ENCODE assay signal across 18 cellular contexts in genomic region chr9:114336699-114337395, GRCh38. TPM values are rescaled to one million over a fixed set of nuclear protein-coding genes. Genes with fewer than 3 reads are reported as not detected.
"Had no signal": no experiment of that assay in that cellular context is flagged by ENCODE, and none has a peak within 500 bp of the region (broad histone marks: within the 10 kb centered on the region; RNA-seq: fewer than 3 reads in every experiment).

No MANE protein-coding gene starts in this region.

- H3K27me3 ChIP-seq: neural progenitor cell, ovary, right lobe of liver, tibial nerve, vagina had no signal

- H3K27ac Mint-ChIP-seq: neural progenitor cell had no signal

- H3K4me3 Mint-ChIP-seq: neural progenitor cell had no signal

- H3K9me3 ChIP-seq: ovary, right lobe of liver, tibial nerve, vagina had no signal

- DNase-seq: activated CD4-positive, alpha-beta T cell treated with anti-CD3 and anti-CD28 coated beads, Interleukin-2, amount 50 U/mL, for 48 hours; dermis blood vessel endothelial cell; effector memory CD8-positive, alpha-beta T cell; foreskin melanocyte; mesendoderm; ovary; right lobe of liver; T-helper 9 cell had no signal

- H3K27me3 Mint-ChIP-seq: effector memory CD8-positive, alpha-beta T cell had no signal

- H3K4me1 Mint-ChIP-seq: neural progenitor cell had no signal

- H3K4me1 ChIP-seq: neural progenitor cell, right lobe of liver, tibial nerve, vagina had no signal

- ATAC-seq: effector memory CD8-positive, alpha-beta T cell; right lobe of liver had no signal

- H3K9me3 Mint-ChIP-seq: effector memory CD8-positive, alpha-beta T cell; neural progenitor cell had no signal

- H3K27ac ChIP-seq: epithelial cell of prostate, neural progenitor cell, ovary, right lobe of liver, SK-N-MC, tibial nerve, vagina had no signal

- H3K4me3 ChIP-seq: neural progenitor cell, ovary, right lobe of liver, SK-N-MC, tibial nerve, vagina had no signal

- H3K36me3 ChIP-seq: neural progenitor cell, ovary had no signal

RNA-seq across cellular contexts. Expression of gene ORM2, which starts 7.2 kb away (rescaled TPM):
- total RNA-seq: astrocyte, bronchial epithelial cell, chondrocyte, dermis blood vessel endothelial cell, fibroblast of lung, pulmonary artery endothelial cell, tibial nerve, vagina had no signal
- polyA plus RNA-seq: fibroblast of lung had no signal

RNA-seq across cellular contexts. Expression of gene ORM1, which starts 13.9 kb away (rescaled TPM):
- total RNA-seq: astrocyte, bronchial epithelial cell, chondrocyte, dermis blood vessel endothelial cell, fibroblast of lung, pulmonary artery endothelial cell, tibial nerve, vagina had no signal
- polyA plus RNA-seq: fibroblast of lung had no signal
